ENCODE assay signal across 29 cellular contexts in genomic region chr11:46036009-46036408, GRCh38.
"Had no signal": no experiment of that assay in that cellular context is flagged by ENCODE, and none has a peak within 500 bp of the region (broad histone marks: within the 10 kb centered on the region; RNA-seq: fewer than 3 reads in every experiment).

No MANE protein-coding gene starts in this region.

- DNase-seq: activated B cell treated with CpG ODN at 0.5 μM for 24 hours; activated CD4-positive, alpha-beta memory T cell treated with anti-CD3 and anti-CD28 coated beads, Interleukin-2, amount 10 ng/mL, durations not matched to agents 7 days and 5 days; activated CD4-positive, alpha-beta T cell treated with anti-CD3 and anti-CD28 coated beads, Interleukin-2, amount 10 ng/mL, durations not matched to agents 7 days and 5 days; activated CD4-positive, alpha-beta T cell treated with anti-CD3 and anti-CD28 coated beads, Interleukin-2, amount 50 U/mL, for 4 hours; activated CD8-positive, alpha-beta memory T cell treated with anti-CD3 and anti-CD28 coated beads, Interleukin-2, amount 50 U/mL, for 48 hours; activated effector memory CD4-positive, alpha-beta T cell treated with anti-CD3 and anti-CD28 coated beads, Interleukin-2, amount 50 U/mL, for 16 hours; activated naive CD4-positive, alpha-beta T cell treated with anti-CD3 and anti-CD28 coated beads, Interleukin-2, amount 10 ng/mL, durations not matched to agents 7 days and 5 days; amniotic stem cell; anterior cingulate cortex; brain microvascular endothelial cell; dorsolateral prefrontal cortex; effector memory CD4-positive, alpha-beta T cell; endodermal cell; foreskin fibroblast; head of caudate nucleus; hippocampal formation; SW 1271; T-cell; T1000; WERI-Rb-1 had no signal

- H3K9me3 Mint-ChIP-seq: activated B cell treated with CpG ODN at 0.5 μM for 24 hours; activated CD4-positive, alpha-beta memory T cell treated with anti-CD3 and anti-CD28 coated beads, Interleukin-2, amount 10 ng/mL, durations not matched to agents 7 days and 5 days; activated CD4-positive, alpha-beta T cell treated with anti-CD3 and anti-CD28 coated beads, Interleukin-2, amount 10 ng/mL, durations not matched to agents 7 days and 5 days; activated naive CD4-positive, alpha-beta T cell treated with anti-CD3 and anti-CD28 coated beads, Interleukin-2, amount 10 ng/mL, durations not matched to agents 7 days and 5 days; activated T-helper 2 cell treated with anti-CD3 and anti-CD28 coated beads, Interferon-gamma antibody, Interleukin-2, Interleukin-4, amounts not matched to agents 10 μg/mL and 5 μg/mL and 100 μg/mL, durations not matched to agents 14 hours and 24 hours and 36 hours; central memory CD8-positive, alpha-beta T cell; dendritic cell treated with granulocyte-macrophage colony-stimulating factor and Interleukin-4, amounts not matched to agents 40 ng/mL and 50 ng/mL, for 4 days; endodermal cell; T-cell; T-helper 1 cell treated with Interleukin-12 subunit alpha and Interleukin-12 subunit beta and Interleukin-4 antibody, amounts not matched to agents 30 μg/mL and 1 μg/mL, for 36 hours; T-helper 2 cell treated with Interferon-gamma antibody and Interleukin-4, amounts not matched to agents 5 μg/mL and 100 μg/mL, for 36 hours had no signal

- H3K36me3 Mint-ChIP-seq: activated naive CD4-positive, alpha-beta T cell treated with anti-CD3 and anti-CD28 coated beads, Interleukin-2, amount 10 ng/mL, durations not matched to agents 7 days and 5 days had no signal

- H3K27me3 ChIP-seq: brain microvascular endothelial cell, dorsolateral prefrontal cortex had no signal

- H3K27ac ChIP-seq: brain microvascular endothelial cell, coronary artery, dorsolateral prefrontal cortex, WERI-Rb-1 had no signal

- ATAC-seq: activated CD4-positive, CD25-positive, alpha-beta regulatory T cell treated with anti-CD3 and anti-CD28 coated beads, Interleukin-2, amount 50 U/mL, for 24 hours; esophagus mucosa; T-cell had no signal

- H3K4me3 Mint-ChIP-seq: activated B cell treated with CpG ODN at 0.5 μM for 24 hours; activated CD4-positive, alpha-beta memory T cell treated with anti-CD3 and anti-CD28 coated beads, Interleukin-2, amount 10 ng/mL, durations not matched to agents 7 days and 5 days; activated CD4-positive, alpha-beta T cell treated with anti-CD3 and anti-CD28 coated beads, Interleukin-2, amount 10 ng/mL, durations not matched to agents 7 days and 5 days; activated naive CD4-positive, alpha-beta T cell treated with anti-CD3 and anti-CD28 coated beads, Interleukin-2, amount 10 ng/mL, durations not matched to agents 7 days and 5 days; activated naive CD8-positive, alpha-beta T cell; central memory CD8-positive, alpha-beta T cell; dendritic cell treated with granulocyte-macrophage colony-stimulating factor and Interleukin-4, amounts not matched to agents 40 ng/mL and 50 ng/mL, for 4 days; endodermal cell; T-cell; T-helper 1 cell treated with Interleukin-12 subunit alpha and Interleukin-12 subunit beta and Interleukin-4 antibody, amounts not matched to agents 30 μg/mL and 1 μg/mL, for 36 hours; T-helper 2 cell treated with Interferon-gamma antibody and Interleukin-4, amounts not matched to agents 5 μg/mL and 100 μg/mL, for 36 hours had no signal

- H3K27me3 Mint-ChIP-seq: activated B cell treated with CpG ODN at 0.5 μM for 24 hours; activated CD4-positive, alpha-beta memory T cell treated with anti-CD3 and anti-CD28 coated beads, Interleukin-2, amount 10 ng/mL, durations not matched to agents 7 days and 5 days; activated CD4-positive, alpha-beta T cell treated with anti-CD3 and anti-CD28 coated beads, Interleukin-2, amount 10 ng/mL, durations not matched to agents 7 days and 5 days; activated naive CD4-positive, alpha-beta T cell treated with anti-CD3 and anti-CD28 coated beads, Interleukin-2, amount 10 ng/mL, durations not matched to agents 7 days and 5 days; activated naive CD8-positive, alpha-beta T cell; central memory CD8-positive, alpha-beta T cell; dendritic cell treated with granulocyte-macrophage colony-stimulating factor and Interleukin-4, amounts not matched to agents 40 ng/mL and 50 ng/mL, for 4 days; T-cell had no signal

- H3K27ac Mint-ChIP-seq: activated B cell treated with CpG ODN at 0.5 μM for 24 hours; activated CD4-positive, alpha-beta memory T cell treated with anti-CD3 and anti-CD28 coated beads, Interleukin-2, amount 10 ng/mL, durations not matched to agents 7 days and 5 days; activated CD4-positive, alpha-beta T cell treated with anti-CD3 and anti-CD28 coated beads, Interleukin-2, amount 10 ng/mL, durations not matched to agents 7 days and 5 days; activated naive CD4-positive, alpha-beta T cell treated with anti-CD3 and anti-CD28 coated beads, Interleukin-2, amount 10 ng/mL, durations not matched to agents 7 days and 5 days; activated naive CD8-positive, alpha-beta T cell; activated T-helper 2 cell treated with anti-CD3 and anti-CD28 coated beads, Interferon-gamma antibody, Interleukin-2, Interleukin-4, amounts not matched to agents 10 μg/mL and 5 μg/mL and 100 μg/mL, durations not matched to agents 14 hours and 24 hours and 36 hours; dendritic cell treated with granulocyte-macrophage colony-stimulating factor and Interleukin-4, amounts not matched to agents 40 ng/mL and 50 ng/mL, for 4 days; endodermal cell; T-cell; T-helper 1 cell treated with Interleukin-12 subunit alpha and Interleukin-12 subunit beta and Interleukin-4 antibody, amounts not matched to agents 30 μg/mL and 1 μg/mL, for 36 hours; T-helper 2 cell treated with Interferon-gamma antibody and Interleukin-4, amounts not matched to agents 5 μg/mL and 100 μg/mL, for 36 hours had no signal
